ENCODE assay signal across 11 cellular contexts in genomic region chr3:136546718-136547117, GRCh38.
DNase-seq lines count a peak whose midpoint lies in the region; ATAC-seq and TF ChIP-seq lines count a peak whose summit lies in the region.
"Had no signal": no experiment of that assay in that cellular context is flagged by ENCODE, and none has a peak within 500 bp of the region (broad histone marks: within the 10 kb centered on the region; RNA-seq: fewer than 3 reads in every experiment).

No MANE protein-coding gene starts in this region.

- H3K27ac Mint-ChIP-seq in GM23338: no peak overlapping the region

- no peaks in the 10 kb centered on the region for H3K9me3 Mint-ChIP-seq in GM23338
- H3K9me3 Mint-ChIP-seq: activated naive CD4-positive, alpha-beta T cell treated with anti-CD3 and anti-CD28 coated beads for 36 hours had no signal

- no peaks in the 10 kb centered on the region for H3K27me3 ChIP-seq in GM23338 (ENCODE audit: insufficient read depth)
- H3K27me3 ChIP-seq in lower lobe of right lung (ENCODE audit: low read depth): no peaks in the 10 kb centered on the region
- H3K27me3 ChIP-seq: BLaER1 had no signal

- no peak overlapping the region for H2AFZ ChIP-seq in GM23338

- peak; percentile 40 for DNase-seq in ACHN
- peak; percentile 37 for DNase-seq in GM23338 (ENCODE audit: low spot score)
- peak; percentile 10 for DNase-seq in RPMI8226
- peak; percentile 12 for DNase-seq in fibroblast of pulmonary artery (ENCODE audit: low read depth)
- DNase-seq in lower lobe of right lung: no peak
- no peak for DNase-seq in NCI-H2227 treated with DMSO at 0.1 percent for 48 hours (lab: John Stamatoyannopoulos, UW)
- no peak for DNase-seq in NCI-H524 treated with DMSO at 0.1 percent for 48 hours (lab: John Stamatoyannopoulos, UW)
- no peak for DNase-seq in stimulated activated CD8-positive, alpha-beta memory T cell treated with anti-CD3 and anti-CD28 coated beads, Interleukin-4, amount 100 ng/mL, for 48 hours
- DNase-seq: activated CD4-positive, CD25-positive, alpha-beta regulatory T cell had no signal

- H3K79me2 ChIP-seq in GM23338 (replicated peaks; ENCODE audit: insufficient read depth): no peaks in the 10 kb centered on the region

- TF ChIP-seq CTCF in GM23338 (conservative IDR thresholded peaks at IDR 0.05; ENCODE audit: low read depth in 2 of 2) (peak in 1 of 2 experiments; percentile 29; a peak in 1 of 4 replicates), fibroblast of pulmonary artery (IDR thresholded peaks at IDR 0.05; ENCODE audit: low read length, missing control alignments) (no peak), lower lobe of right lung (IDR thresholded peaks at IDR 0.05) (no peak)

- ATAC-seq in GM23338 (no peak), lower lobe of right lung (no peak)

- no peaks in the 10 kb centered on the region for H3F3A ChIP-seq in GM23338 (replicated peaks; ENCODE audit: low read depth)

- H3K27me3 Mint-ChIP-seq in GM23338 (ENCODE audit: insufficient read depth, low read depth, poor library complexity): peaks cover 3% of the 10 kb centered on the region

- H3K4me1 Mint-ChIP-seq in GM23338: peaks cover 8% of the 10 kb centered on the region; the same call in 2 of the 3 replicates

- no peak overlapping the region for H3K4me3 ChIP-seq in GM23338
- H3K4me3 ChIP-seq in fibroblast of pulmonary artery (replicated peaks; ENCODE audit: low read depth, low read length): no peak overlapping the region
- H3K4me3 ChIP-seq in lower lobe of right lung: no peak overlapping the region
- H3K4me3 ChIP-seq: BLaER1 had no signal

- H3K9me2 ChIP-seq in GM23338 (ENCODE audit: insufficient read depth): no peaks in the 10 kb centered on the region

- H3K27ac ChIP-seq in GM23338 (ENCODE audit: low read depth) (no peak overlapping the region), lower lobe of right lung (no peak overlapping the region)
- H3K27ac ChIP-seq: BLaER1 had no signal

- H3K9me3 ChIP-seq in lower lobe of right lung: no peaks in the 10 kb centered on the region
- H3K9me3 ChIP-seq: BLaER1 had no signal

- in situ Hi-C loops in ACHN (cut with HindIII; ENCODE audit: low pct_ligation_motif_present, low pct_unique_long_range_greater_than_20kb, low sequenced_read_pairs): no loop called here

- no peak overlapping the region for H3K4me3 Mint-ChIP-seq in GM23338
- H3K4me3 Mint-ChIP-seq: activated naive CD4-positive, alpha-beta T cell treated with anti-CD3 and anti-CD28 coated beads for 36 hours had no signal

- no peak overlapping the region for H3K4me2 ChIP-seq in GM23338
- H3K4me2 ChIP-seq: BLaER1 had no signal

- intact Hi-C loops in lower lobe of right lung (cut with DNase I): no loop called here

- H4K20me1 ChIP-seq in GM23338 (replicated peaks; ENCODE audit: insufficient read depth): no peaks in the 10 kb centered on the region
- H4K20me1 ChIP-seq: BLaER1 had no signal

- H3K36me3 ChIP-seq in GM23338 (ENCODE audit: insufficient read depth) (no peaks in the 10 kb centered on the region), lower lobe of right lung (no peaks in the 10 kb centered on the region)

- H3K36me3 Mint-ChIP-seq in GM23338 (ENCODE audit: low read depth): no peaks in the 10 kb centered on the region

- H3K4me1 ChIP-seq in GM23338 (ENCODE audit: insufficient read depth) (peaks cover 8% of the 10 kb centered on the region; the same call in 1 of the 2 replicates), lower lobe of right lung (no peaks in the 10 kb centered on the region)
- H3K4me1 ChIP-seq: BLaER1 had no signal

TF ChIP-seq in GM23338, 12 proteins besides CTCF, POLR2A, EP300 and RAD21:
- TF ChIP-seq ZNF114 (CRISPR knock-in tag; IDR thresholded peaks at IDR 0.05): no peak
- TF ChIP-seq EZH2phosphoT487 (IDR thresholded peaks at IDR 0.05; ENCODE audit: unreplicated experiment): no peak

Comparison
In these comparisons a context has a peak if more than half of its experiments do, and no peak if none do; other contexts are left out.
1. DNase-seq: peak in ACHN (single experiment), GM23338 (single experiment), RPMI8226 (single experiment) and fibroblast of pulmonary artery (single experiment); none in lower lobe of right lung (single experiment), NCI-H2227 treated with DMSO at 0.1 percent for 48 hours (single experiment), NCI-H524 treated with DMSO at 0.1 percent for 48 hours (single experiment) and stimulated activated CD8-positive, alpha-beta memory T cell treated with anti-CD3 and anti-CD28 coated beads, Interleukin-4, amount 100 ng/mL, for 48 hours (single experiment).